9 cellular contexts compared by ENCODE assay signal in genomic region chr12:59372971-59373370, GRCh38.
DNase-seq lines count a peak whose midpoint lies in the region; ATAC-seq and FAIRE-seq lines count a peak whose summit lies in the region.
"Had no signal": no experiment of that assay in that cellular context is flagged by ENCODE, and none has a peak within 500 bp of the region (broad histone marks: within the 10 kb centered on the region; RNA-seq: fewer than 3 reads in every experiment).

No MANE protein-coding gene starts in this region.

- no peak overlapping the region for H3K27ac Mint-ChIP-seq in stimulated activated naive CD8-positive, alpha-beta T cell treated with anti-CD3 and anti-CD28 coated beads, Interleukin-15, amount 100 ng/mL, for 72 hours

- H3K4me3 Mint-ChIP-seq in stimulated activated naive CD8-positive, alpha-beta T cell treated with anti-CD3 and anti-CD28 coated beads, Interleukin-15, amount 100 ng/mL, for 72 hours: no peak overlapping the region

- H3K4me1 Mint-ChIP-seq in stimulated activated naive CD8-positive, alpha-beta T cell treated with anti-CD3 and anti-CD28 coated beads, Interleukin-15, amount 100 ng/mL, for 72 hours: no peaks in the 10 kb centered on the region

- ATAC-seq in stimulated activated naive CD8-positive, alpha-beta T cell treated with anti-CD3 and anti-CD28 coated beads, Interleukin-15, Interleukin-2, amounts not matched to agents 100 U/mL and 50 U/mL, for 24 hours: no peak
- ATAC-seq in stimulated activated naive CD8-positive, alpha-beta T cell treated with anti-CD3 and anti-CD28 coated beads, Interleukin-15, amount 100 ng/mL, for 72 hours: no peak
- ATAC-seq in GM19467 (IDR thresholded peaks at IDR 0.05; ENCODE audit: unreplicated experiment): no peak

- H3K9me3 Mint-ChIP-seq in stimulated activated naive CD8-positive, alpha-beta T cell treated with anti-CD3 and anti-CD28 coated beads, Interleukin-15, amount 100 ng/mL, for 72 hours: no peaks in the 10 kb centered on the region

- no peak for FAIRE-seq in urothelium cell line (lab: Jason Lieb, UNC)

- H3K27me3 Mint-ChIP-seq in stimulated activated naive CD8-positive, alpha-beta T cell treated with anti-CD3 and anti-CD28 coated beads, Interleukin-15, amount 100 ng/mL, for 72 hours: no peaks in the 10 kb centered on the region

- DNase-seq in stimulated activated naive CD8-positive, alpha-beta T cell treated with anti-CD3 and anti-CD28 coated beads, Interleukin-15, Interleukin-2, amounts not matched to agents 100 U/mL and 50 U/mL, for 24 hours: peak; percentile 7
- no peak for DNase-seq in stimulated activated naive CD8-positive, alpha-beta T cell treated with anti-CD3 and anti-CD28 coated beads, Interleukin-15, amount 100 ng/mL, for 72 hours
- DNase-seq in NCI-H460 (ENCODE audit: extremely low read depth, low read depth): peak; percentile 7
- peak; percentile 2 for DNase-seq in fibroblast of peridontal ligament (ENCODE audit: extremely low read depth)
- peak; percentile 18 for DNase-seq in urothelium cell line (ENCODE audit: low spot score)
- no peak for DNase-seq in inferior parietal cortex (ENCODE audit: extremely low spot score)
- no peak for DNase-seq in activated CD4-positive, alpha-beta T cell treated with anti-CD3 and anti-CD28 coated beads for 1 hour
- DNase-seq: DND-41 had no signal

Comparison
In these comparisons a context has a peak if more than half of its experiments do, and no peak if none do; other contexts are left out.
1. DNase-seq: peak in stimulated activated naive CD8-positive, alpha-beta T cell treated with anti-CD3 and anti-CD28 coated beads, Interleukin-15, Interleukin-2, amounts not matched to agents 100 U/mL and 50 U/mL, for 24 hours (single experiment), NCI-H460 (single experiment), fibroblast of peridontal ligament (single experiment) and urothelium cell line (single experiment); none in stimulated activated naive CD8-positive, alpha-beta T cell treated with anti-CD3 and anti-CD28 coated beads, Interleukin-15, amount 100 ng/mL, for 72 hours (0 of 2), inferior parietal cortex (single experiment) and activated CD4-positive, alpha-beta T cell treated with anti-CD3 and anti-CD28 coated beads for 1 hour (single experiment).